ENCODE assay signal across 8 cellular contexts in genomic region chr6:134882426-134883038, GRCh38.
A peak's percentile ranks its signal among the peaks of the same experiment; 100 is the strongest.
DNase-seq lines count a peak whose midpoint lies in the region; ATAC-seq and TF ChIP-seq lines count a peak whose summit lies in the region.

No MANE protein-coding gene starts in this region.

- H3K27ac Mint-ChIP-seq in endothelial cell (ENCODE audit: unreplicated experiment): peak overlapping the region; percentile 55
- H3K27ac Mint-ChIP-seq in stimulated activated naive CD8-positive, alpha-beta T cell treated with anti-CD3 and anti-CD28 coated beads, Interleukin-15, amount 100 ng/mL, for 72 hours: no peak overlapping the region

- no peaks in the 10 kb centered on the region for H3K36me3 Mint-ChIP-seq in endothelial cell (ENCODE audit: low read depth, unreplicated experiment)

- ATAC-seq in HG02763 (IDR thresholded peaks at IDR 0.05; ENCODE audit: unreplicated experiment): peak; percentile 59
- ATAC-seq in stimulated activated naive CD8-positive, alpha-beta T cell treated with anti-CD3 and anti-CD28 coated beads, Interleukin-15, amount 100 ng/mL, for 72 hours: no peak

- H3K4me3 Mint-ChIP-seq in endothelial cell (ENCODE audit: unreplicated experiment): no peak overlapping the region
- no peak overlapping the region for H3K4me3 Mint-ChIP-seq in stimulated activated naive CD8-positive, alpha-beta T cell treated with anti-CD3 and anti-CD28 coated beads, Interleukin-15, amount 100 ng/mL, for 72 hours

- no peaks in the 10 kb centered on the region for H3K27me3 Mint-ChIP-seq in endothelial cell (ENCODE audit: unreplicated experiment)
- peaks cover 21% of the 10 kb centered on the region for H3K27me3 Mint-ChIP-seq in stimulated activated naive CD8-positive, alpha-beta T cell treated with anti-CD3 and anti-CD28 coated beads, Interleukin-15, amount 100 ng/mL, for 72 hours

- TF ChIP-seq CTCF in endothelial cell (IDR thresholded peaks at IDR 0.05; ENCODE audit: unreplicated experiment): peak; percentile 81

- H3K9me3 Mint-ChIP-seq in endothelial cell (ENCODE audit: unreplicated experiment): no peaks in the 10 kb centered on the region
- H3K9me3 Mint-ChIP-seq in stimulated activated naive CD8-positive, alpha-beta T cell treated with anti-CD3 and anti-CD28 coated beads, Interleukin-15, amount 100 ng/mL, for 72 hours: no peaks in the 10 kb centered on the region

- peaks cover 7% of the 10 kb centered on the region for H3K4me1 Mint-ChIP-seq in endothelial cell (ENCODE audit: unreplicated experiment)
- H3K4me1 Mint-ChIP-seq in stimulated activated naive CD8-positive, alpha-beta T cell treated with anti-CD3 and anti-CD28 coated beads, Interleukin-15, amount 100 ng/mL, for 72 hours: no peaks in the 10 kb centered on the region

- DNase-seq in EL: peak; percentile 60
- peak; percentile 58 to 70 for DNase-seq in NCI-H446 (lab: John Stamatoyannopoulos, UW)
- DNase-seq in activated CD4-positive, alpha-beta T cell treated with anti-CD3 and anti-CD28 coated beads, Interleukin-2, amount 50 U/mL, for 48 hours: peak; percentile 48 to 53
- peak; percentile 52 for DNase-seq in endothelial cell (ENCODE audit: low spot score)
- peak; percentile 74 for DNase-seq in middle frontal gyrus (ENCODE audit: extremely low spot score, low spot score)
- peak; percentile 35 to 43 for DNase-seq in stimulated activated naive CD8-positive, alpha-beta T cell treated with anti-CD3 and anti-CD28 coated beads, Interleukin-15, amount 100 ng/mL, for 72 hours
- DNase-seq in NCI-H524 treated with DMSO at 0.1 percent for 48 hours (lab: John Stamatoyannopoulos, UW): no peak
